1 cellular context compared by ENCODE assay signal in the genomic region with DNA sequence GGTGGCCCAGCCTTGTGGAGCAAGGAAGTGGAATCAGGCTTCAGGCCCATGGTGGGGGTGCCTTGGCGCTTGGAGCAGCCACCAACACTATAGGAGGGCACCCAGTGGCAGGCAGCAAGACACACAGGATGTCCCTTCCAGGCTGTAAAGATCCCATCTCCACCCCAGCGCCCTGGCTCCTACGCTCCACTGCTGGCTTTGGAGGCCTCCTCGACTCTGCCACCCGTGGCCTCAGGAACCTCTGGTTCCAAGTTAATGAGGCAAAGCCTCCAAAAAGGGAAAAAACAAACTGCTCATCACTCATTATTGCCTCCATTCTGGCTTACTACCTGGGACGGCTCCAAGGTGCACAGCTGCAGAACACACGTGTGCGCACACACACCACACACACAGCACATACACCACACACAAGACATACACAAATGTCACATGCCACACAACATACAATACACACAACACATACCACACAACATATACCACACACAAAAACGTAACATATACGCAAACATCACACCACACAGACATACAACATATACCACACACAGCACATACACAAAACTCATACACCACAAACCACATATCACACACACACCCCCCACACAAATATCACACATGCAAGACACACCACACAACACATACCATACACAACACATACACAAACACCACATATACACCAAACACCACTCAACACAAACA.
TF ChIP-seq lines count a peak whose summit lies in the region.

No MANE protein-coding gene starts in this region.

TF ChIP-seq in HepG2, 621 proteins besides CTCF, POLR2A, EP300 and RAD21 (continued from another document):
- TF ChIP-seq, protein P1, sequence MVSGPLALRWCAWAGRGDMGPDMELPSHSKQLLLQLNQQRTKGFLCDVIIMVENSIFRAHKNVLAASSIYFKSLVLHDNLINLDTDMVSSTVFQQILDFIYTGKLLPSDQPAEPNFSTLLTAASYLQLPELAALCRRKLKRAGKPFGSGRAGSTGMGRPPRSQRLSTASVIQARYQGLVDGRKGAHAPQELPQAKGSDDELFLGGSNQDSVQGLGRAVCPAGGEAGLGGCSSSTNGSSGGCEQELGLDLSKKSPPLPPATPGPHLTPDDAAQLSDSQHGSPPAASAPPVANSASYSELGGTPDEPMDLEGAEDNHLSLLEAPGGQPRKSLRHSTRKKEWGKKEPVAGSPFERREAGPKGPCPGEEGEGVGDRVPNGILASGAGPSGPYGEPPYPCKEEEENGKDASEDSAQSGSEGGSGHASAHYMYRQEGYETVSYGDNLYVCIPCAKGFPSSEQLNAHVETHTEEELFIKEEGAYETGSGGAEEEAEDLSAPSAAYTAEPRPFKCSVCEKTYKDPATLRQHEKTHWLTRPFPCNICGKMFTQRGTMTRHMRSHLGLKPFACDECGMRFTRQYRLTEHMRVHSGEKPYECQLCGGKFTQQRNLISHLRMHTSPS (CRISPR knock-in tag; IDR thresholded peaks at IDR 0.05; ENCODE audit: low read depth), result no peak
- TF ChIP-seq RORA (CRISPR knock-in tag; IDR thresholded peaks at IDR 0.05), result no peak
- TF ChIP-seq ZNF235 (CRISPR knock-in tag; IDR thresholded peaks at IDR 0.05; ENCODE audit: borderline replicate concordance), result no peak
- TF ChIP-seq NFRKB (IDR thresholded peaks at IDR 0.05), result peak; percentile 30; the same call in 1 of the 2 replicates
- TF ChIP-seq KAT7 (CRISPR knock-in tag; IDR thresholded peaks at IDR 0.05; ENCODE audit: borderline replicate concordance), result no peak
- no peak for TF ChIP-seq SMARCE1 (IDR thresholded peaks at IDR 0.05; ENCODE audit: borderline replicate concordance)
- no peak for TF ChIP-seq ZNF850 (CRISPR knock-in tag; conservative IDR thresholded peaks at IDR 0.05)
- no peak for TF ChIP-seq ZNF703 (CRISPR knock-in tag; IDR thresholded peaks at IDR 0.05; ENCODE audit: borderline replicate concordance)
- no peak for TF ChIP-seq RBM39 (IDR thresholded peaks at IDR 0.05; ENCODE audit: low read depth, low read length, poor library complexity, severe bottlenecking)
- no peak for TF ChIP-seq RFXAP (CRISPR knock-in tag; IDR thresholded peaks at IDR 0.05; ENCODE audit: borderline replicate concordance)
- no peak for TF ChIP-seq RFX3 (CRISPR knock-in tag; IDR thresholded peaks at IDR 0.05)
- TF ChIP-seq, protein P2, sequence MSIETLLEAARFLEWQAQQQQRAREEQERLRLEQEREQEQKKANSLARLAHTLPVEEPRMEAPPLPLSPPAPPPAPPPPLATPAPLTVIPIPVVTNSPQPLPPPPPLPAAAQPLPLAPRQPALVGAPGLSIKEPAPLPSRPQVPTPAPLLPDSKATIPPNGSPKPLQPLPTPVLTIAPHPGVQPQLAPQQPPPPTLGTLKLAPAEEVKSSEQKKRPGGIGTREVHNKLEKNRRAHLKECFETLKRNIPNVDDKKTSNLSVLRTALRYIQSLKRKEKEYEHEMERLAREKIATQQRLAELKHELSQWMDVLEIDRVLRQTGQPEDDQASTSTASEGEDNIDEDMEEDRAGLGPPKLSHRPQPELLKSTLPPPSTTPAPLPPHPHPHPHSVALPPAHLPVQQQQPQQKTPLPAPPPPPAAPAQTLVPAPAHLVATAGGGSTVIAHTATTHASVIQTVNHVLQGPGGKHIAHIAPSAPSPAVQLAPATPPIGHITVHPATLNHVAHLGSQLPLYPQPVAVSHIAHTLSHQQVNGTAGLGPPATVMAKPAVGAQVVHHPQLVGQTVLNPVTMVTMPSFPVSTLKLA (IDR thresholded peaks at IDR 0.05), result peak; percentile 53
- TF ChIP-seq, protein P3, sequence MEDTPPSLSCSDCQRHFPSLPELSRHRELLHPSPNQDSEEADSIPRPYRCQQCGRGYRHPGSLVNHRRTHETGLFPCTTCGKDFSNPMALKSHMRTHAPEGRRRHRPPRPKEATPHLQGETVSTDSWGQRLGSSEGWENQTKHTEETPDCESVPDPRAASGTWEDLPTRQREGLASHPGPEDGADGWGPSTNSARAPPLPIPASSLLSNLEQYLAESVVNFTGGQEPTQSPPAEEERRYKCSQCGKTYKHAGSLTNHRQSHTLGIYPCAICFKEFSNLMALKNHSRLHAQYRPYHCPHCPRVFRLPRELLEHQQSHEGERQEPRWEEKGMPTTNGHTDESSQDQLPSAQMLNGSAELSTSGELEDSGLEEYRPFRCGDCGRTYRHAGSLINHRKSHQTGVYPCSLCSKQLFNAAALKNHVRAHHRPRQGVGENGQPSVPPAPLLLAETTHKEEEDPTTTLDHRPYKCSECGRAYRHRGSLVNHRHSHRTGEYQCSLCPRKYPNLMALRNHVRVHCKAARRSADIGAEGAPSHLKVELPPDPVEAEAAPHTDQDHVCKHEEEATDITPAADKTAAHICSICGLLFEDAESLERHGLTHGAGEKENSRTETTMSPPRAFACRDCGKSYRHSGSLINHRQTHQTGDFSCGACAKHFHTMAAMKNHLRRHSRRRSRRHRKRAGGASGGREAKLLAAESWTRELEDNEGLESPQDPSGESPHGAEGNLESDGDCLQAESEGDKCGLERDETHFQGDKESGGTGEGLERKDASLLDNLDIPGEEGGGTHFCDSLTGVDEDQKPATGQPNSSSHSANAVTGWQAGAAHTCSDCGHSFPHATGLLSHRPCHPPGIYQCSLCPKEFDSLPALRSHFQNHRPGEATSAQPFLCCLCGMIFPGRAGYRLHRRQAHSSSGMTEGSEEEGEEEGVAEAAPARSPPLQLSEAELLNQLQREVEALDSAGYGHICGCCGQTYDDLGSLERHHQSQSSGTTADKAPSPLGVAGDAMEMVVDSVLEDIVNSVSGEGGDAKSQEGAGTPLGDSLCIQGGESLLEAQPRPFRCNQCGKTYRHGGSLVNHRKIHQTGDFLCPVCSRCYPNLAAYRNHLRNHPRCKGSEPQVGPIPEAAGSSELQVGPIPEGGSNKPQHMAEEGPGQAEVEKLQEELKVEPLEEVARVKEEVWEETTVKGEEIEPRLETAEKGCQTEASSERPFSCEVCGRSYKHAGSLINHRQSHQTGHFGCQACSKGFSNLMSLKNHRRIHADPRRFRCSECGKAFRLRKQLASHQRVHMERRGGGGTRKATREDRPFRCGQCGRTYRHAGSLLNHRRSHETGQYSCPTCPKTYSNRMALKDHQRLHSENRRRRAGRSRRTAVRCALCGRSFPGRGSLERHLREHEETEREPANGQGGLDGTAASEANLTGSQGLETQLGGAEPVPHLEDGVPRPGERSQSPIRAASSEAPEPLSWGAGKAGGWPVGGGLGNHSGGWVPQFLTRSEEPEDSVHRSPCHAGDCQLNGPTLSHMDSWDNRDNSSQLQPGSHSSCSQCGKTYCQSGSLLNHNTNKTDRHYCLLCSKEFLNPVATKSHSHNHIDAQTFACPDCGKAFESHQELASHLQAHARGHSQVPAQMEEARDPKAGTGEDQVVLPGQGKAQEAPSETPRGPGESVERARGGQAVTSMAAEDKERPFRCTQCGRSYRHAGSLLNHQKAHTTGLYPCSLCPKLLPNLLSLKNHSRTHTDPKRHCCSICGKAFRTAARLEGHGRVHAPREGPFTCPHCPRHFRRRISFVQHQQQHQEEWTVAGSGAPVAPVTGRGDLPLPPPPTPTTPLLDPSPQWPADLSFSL (CRISPR knock-in tag; IDR thresholded peaks at IDR 0.05), result 0 out of 2 replicates have a peak, but pooled peaks have one; percentile 3
- TF ChIP-seq NBN (conservative IDR thresholded peaks at IDR 0.05), result no peak
- TF ChIP-seq XRCC5 (optimal IDR thresholded peaks at IDR 0.05; ENCODE audit: low read length), result no peak
- no peak for TF ChIP-seq SYNCRIP (IDR thresholded peaks at IDR 0.05; ENCODE audit: insufficient read depth, low read depth, low read length)
- TF ChIP-seq, protein P4, sequence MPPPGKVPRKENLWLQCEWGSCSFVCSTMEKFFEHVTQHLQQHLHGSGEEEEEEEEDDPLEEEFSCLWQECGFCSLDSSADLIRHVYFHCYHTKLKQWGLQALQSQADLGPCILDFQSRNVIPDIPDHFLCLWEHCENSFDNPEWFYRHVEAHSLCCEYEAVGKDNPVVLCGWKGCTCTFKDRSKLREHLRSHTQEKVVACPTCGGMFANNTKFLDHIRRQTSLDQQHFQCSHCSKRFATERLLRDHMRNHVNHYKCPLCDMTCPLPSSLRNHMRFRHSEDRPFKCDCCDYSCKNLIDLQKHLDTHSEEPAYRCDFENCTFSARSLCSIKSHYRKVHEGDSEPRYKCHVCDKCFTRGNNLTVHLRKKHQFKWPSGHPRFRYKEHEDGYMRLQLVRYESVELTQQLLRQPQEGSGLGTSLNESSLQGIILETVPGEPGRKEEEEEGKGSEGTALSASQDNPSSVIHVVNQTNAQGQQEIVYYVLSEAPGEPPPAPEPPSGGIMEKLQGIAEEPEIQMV (CRISPR knock-in tag; IDR thresholded peaks at IDR 0.05; ENCODE audit: low read depth), result no peak
- TF ChIP-seq, protein P5, sequence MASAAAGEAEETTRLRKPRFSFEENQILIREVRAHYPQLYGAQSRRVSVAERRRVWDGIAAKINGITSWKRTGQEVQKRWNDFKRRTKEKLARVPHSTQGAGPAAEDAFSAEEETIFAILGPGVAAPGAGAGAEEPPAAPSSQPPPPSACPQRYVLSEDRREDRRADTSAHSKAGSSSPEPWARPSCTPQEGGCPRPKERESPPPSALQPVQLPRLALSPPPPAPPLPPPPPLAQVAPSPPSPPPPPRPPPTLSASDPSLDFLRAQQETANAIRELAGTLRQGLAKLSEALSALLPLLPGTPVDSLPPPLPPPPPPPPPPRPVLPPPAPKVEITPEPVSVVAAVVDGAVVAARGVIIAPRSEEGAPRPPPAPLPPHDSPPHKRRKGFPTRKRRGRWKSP (CRISPR knock-in tag; IDR thresholded peaks at IDR 0.05), result no peak
- TF ChIP-seq, protein P6, sequence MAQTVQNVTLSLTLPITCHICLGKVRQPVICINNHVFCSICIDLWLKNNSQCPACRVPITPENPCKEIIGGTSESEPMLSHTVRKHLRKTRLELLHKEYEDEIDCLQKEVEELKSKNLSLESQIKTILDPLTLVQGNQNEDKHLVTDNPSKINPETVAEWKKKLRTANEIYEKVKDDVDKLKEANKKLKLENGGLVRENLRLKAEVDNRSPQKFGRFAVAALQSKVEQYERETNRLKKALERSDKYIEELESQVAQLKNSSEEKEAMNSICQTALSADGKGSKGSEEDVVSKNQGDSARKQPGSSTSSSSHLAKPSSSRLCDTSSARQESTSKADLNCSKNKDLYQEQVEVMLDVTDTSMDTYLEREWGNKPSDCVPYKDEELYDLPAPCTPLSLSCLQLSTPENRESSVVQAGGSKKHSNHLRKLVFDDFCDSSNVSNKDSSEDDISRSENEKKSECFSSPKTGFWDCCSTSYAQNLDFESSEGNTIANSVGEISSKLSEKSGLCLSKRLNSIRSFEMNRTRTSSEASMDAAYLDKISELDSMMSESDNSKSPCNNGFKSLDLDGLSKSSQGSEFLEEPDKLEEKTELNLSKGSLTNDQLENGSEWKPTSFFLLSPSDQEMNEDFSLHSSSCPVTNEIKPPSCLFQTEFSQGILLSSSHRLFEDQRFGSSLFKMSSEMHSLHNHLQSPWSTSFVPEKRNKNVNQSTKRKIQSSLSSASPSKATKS (CRISPR knock-in tag; IDR thresholded peaks at IDR 0.05), result no peak
